8 cellular contexts compared by ENCODE assay signal in genomic region chr20:35768731-35769664, GRCh38. TPM values are rescaled to one million over a fixed set of nuclear protein-coding genes. Genes with fewer than 3 reads are reported as not detected.
DNase-seq lines count a peak whose midpoint lies in the region; ATAC-seq and TF ChIP-seq lines count a peak whose summit lies in the region.

No MANE protein-coding gene starts in this region.

- H3K9me3 Mint-ChIP-seq in osteocyte (ENCODE audit: unreplicated experiment), result no peaks in the 10 kb centered on the region

- H3K4me3 ChIP-seq in BLaER1 (no peak overlapping the region), adipocyte (ENCODE audit: low read length) (peak overlapping the region; percentile 50), uterus (no peak overlapping the region)

- peaks cover 80% of the 10 kb centered on the region for H3K4me1 ChIP-seq in BLaER1
- peaks cover 35% of the 10 kb centered on the region for H3K4me1 ChIP-seq in adipocyte (ENCODE audit: control insufficient read depth, insufficient read depth, low read length)
- H3K4me1 ChIP-seq in uterus, result peaks cover 0 to 9% of the 10 kb centered on the region in 2 donors

- H3K27me3 ChIP-seq in BLaER1 (no peaks in the 10 kb centered on the region), adipocyte (replicated peaks; ENCODE audit: control insufficient read depth, insufficient read depth, low read length) (no peaks in the 10 kb centered on the region), uterus (no peaks in the 10 kb centered on the region)

- H3K4me1 Mint-ChIP-seq in osteocyte (ENCODE audit: unreplicated experiment), result peaks cover 42% of the 10 kb centered on the region

- H4K20me1 ChIP-seq in BLaER1, result peaks cover 13% of the 10 kb centered on the region

- no peaks in the 10 kb centered on the region for H3K36me3 Mint-ChIP-seq in osteocyte (ENCODE audit: unreplicated experiment)

- TF ChIP-seq CTCF in osteocyte (IDR thresholded peaks at IDR 0.05) (no peak), uterus (IDR thresholded peaks at IDR 0.05) (no peak)

- no peaks in the 10 kb centered on the region for H3K9me3 ChIP-seq in BLaER1
- no peaks in the 10 kb centered on the region for H3K9me3 ChIP-seq in adipocyte (ENCODE audit: control insufficient read depth, low read length)
- H3K9me3 ChIP-seq in uterus, result no peaks in the 10 kb centered on the region

- peak overlapping the region; percentile 76 for H3K4me2 ChIP-seq in BLaER1

- H3K9ac ChIP-seq in BLaER1, result peak overlapping the region; percentile 52
- H3K9ac ChIP-seq in adipocyte (ENCODE audit: low read length), result peak overlapping the region; percentile 64

- H3K27ac Mint-ChIP-seq in osteocyte (ENCODE audit: unreplicated experiment), result peak overlapping the region; percentile 93

- TF ChIP-seq POLR2A in uterus (IDR thresholded peaks at IDR 0.05), result peak; percentile 69 to 83

- H3K4me3 Mint-ChIP-seq in osteocyte (ENCODE audit: unreplicated experiment), result no peak overlapping the region

- H3K27ac ChIP-seq in BLaER1, result peak overlapping the region; percentile 16
- H3K27ac ChIP-seq in uterus, result peak overlapping the region; percentile 96 to 97

- intact Hi-C loops in cardiac septum (cut with DNase I), result loop anchor here (1.0 kb wide), 1 partner anchor 27 kb away; the partner anchor contains the start of gene RBM39
- intact Hi-C loops in uterus (cut with DNase I; ENCODE audit: low total_unique reads), result no loop called here

- DNase-seq in HK-2 (ENCODE audit: unreplicated experiment) (peak; percentile 93), adipocyte (ENCODE audit: low read depth) (peak; percentile 98), cardiac septum (ENCODE audit: low spot score) (peak; percentile 96), osteocyte (ENCODE audit: extremely low spot score, unreplicated experiment) (peak; percentile 87), uterus (peak; percentile 98 to 99)

- H3K27me3 Mint-ChIP-seq in osteocyte (ENCODE audit: unreplicated experiment), result no peaks in the 10 kb centered on the region

- peaks cover under 1% of the 10 kb centered on the region; the same call in 1 of the 2 replicates for H3K36me3 ChIP-seq in BLaER1
- H3K36me3 ChIP-seq in adipocyte (ENCODE audit: control insufficient read depth, insufficient read depth, low read length, severe bottlenecking), result no peaks in the 10 kb centered on the region
- H3K36me3 ChIP-seq in uterus, result no peaks in the 10 kb centered on the region

- ATAC-seq in GM18502 (IDR thresholded peaks at IDR 0.05; ENCODE audit: poor library complexity, unreplicated experiment), result no peak

TF ChIP-seq in PFSK-1, 5 proteins besides CTCF, POLR2A, EP300 and RAD21:
- TF ChIP-seq REST (IDR thresholded peaks at IDR 0.05; ENCODE audit: insufficient read depth in 1 of 2, low read depth in 2 of 2, low read length in 2 of 2), result peak in 1 of 2 experiments; percentile 68; a peak in 2 of 4 replicates
- peak; percentile 76; the same call in 1 of the 2 replicates for TF ChIP-seq SIN3A (IDR thresholded peaks at IDR 0.05; ENCODE audit: borderline replicate concordance, insufficient read depth, low read length)
- TF ChIP-seq FOXP2 (optimal IDR thresholded peaks at IDR 0.05; ENCODE audit: borderline replicate concordance, extremely low read depth, extremely low read length, insufficient read depth), result peak; percentile 93
- peak; percentile 86; the same call in 1 of the 2 replicates for TF ChIP-seq TAF1 (IDR thresholded peaks at IDR 0.05; ENCODE audit: borderline replicate concordance, insufficient read depth, low read length)
- peak; percentile 93 for TF ChIP-seq POLR2AphosphoS5 (IDR thresholded peaks at IDR 0.05; ENCODE audit: low read depth, low read length)

RNA-seq across cellular contexts. Expression of gene PHF20, which starts 2.8 kb away (rescaled TPM):
- 18.9 TPM for polyA plus RNA-seq in PFSK-1 (2012; ENCODE audit: insufficient read length, low read depth)
- 28.9 TPM for total RNA-seq in cardiac septum
- total RNA-seq in osteocyte, result 38.1 and 42.1 TPM in 2 replicates
- total RNA-seq in uterus, result 100 to 1,000 TPM in 1 of 4 donors, 10 to 100 TPM in 3; 35.3 to 109 (median 76.5) TPM

RNA-seq across cellular contexts. Expression of gene RBM39, which starts 26.9 kb away (rescaled TPM):
- 130 TPM for polyA plus RNA-seq in PFSK-1 (2012; ENCODE audit: insufficient read length, low read depth)
- total RNA-seq in cardiac septum (167 TPM), osteocyte (324 and 329 TPM in 2 replicates), uterus (100 to 1,000 TPM; 232 to 592 (median 389) TPM)
